ENCODE assay signal across 8 cellular contexts in genomic region chr17:7885357-7886226, GRCh38. TPM values are rescaled to one million over a fixed set of nuclear protein-coding genes. Genes with fewer than 3 reads are reported as not detected.
DNase-seq lines count a peak whose midpoint lies in the region; ATAC-seq and TF ChIP-seq lines count a peak whose summit lies in the region.

No MANE protein-coding gene starts in this region.

- ATAC-seq in GM21723 (IDR thresholded peaks at IDR 0.05; ENCODE audit: unreplicated experiment), result no peak
- no peak for ATAC-seq in HG03025 (IDR thresholded peaks at IDR 0.05; ENCODE audit: low FRiP score, unreplicated experiment)

- H3K36me3 Mint-ChIP-seq in activated T-helper 1 cell treated with anti-CD3 and anti-CD28 coated beads, Interleukin-12 subunit alpha, Interleukin-12 subunit beta, Interleukin-2, Interleukin-4 antibody, amounts not matched to agents 30 ng/mL and 10 ng/mL and 1 ng/mL, durations not matched to agents 14 hours and 24 hours and 36 hours (ENCODE audit: low read depth), result peaks cover 11% of the 10 kb centered on the region

- H3K4me2 ChIP-seq in OCI-LY7 (ENCODE audit: low read length), result peak overlapping the region; percentile 97

- no peaks in the 10 kb centered on the region for H3K4me1 Mint-ChIP-seq in activated T-helper 1 cell treated with anti-CD3 and anti-CD28 coated beads, Interleukin-12 subunit alpha, Interleukin-12 subunit beta, Interleukin-2, Interleukin-4 antibody, amounts not matched to agents 30 ng/mL and 10 ng/mL and 1 ng/mL, durations not matched to agents 14 hours and 24 hours and 36 hours (ENCODE audit: low read depth)

- H3K36me3 ChIP-seq in HEK293 (ENCODE audit: control insufficient read depth in 2 of 2, insufficient read depth in 1 of 2, low read length in 2 of 2) (peaks cover 15 to 36% of the 10 kb centered on the region in 2 experiments), OCI-LY7 (ENCODE audit: insufficient read depth, low read length) (peaks cover 34% of the 10 kb centered on the region), ovary (no peaks in the 10 kb centered on the region)

- BruUV-seq in OCI-LY7 (replicated peaks; lab: Mats Ljungman, UMichigan), result no TSS peak

- H3K27ac ChIP-seq in HEK293 (ENCODE audit: extremely low read depth, low read depth, low read length) (peak overlapping the region; percentile 94), OCI-LY7 (ENCODE audit: low read depth, low read length, poor library complexity, severe bottlenecking) (peak overlapping the region; percentile 90), ovary (peak overlapping the region; percentile 95 to 98)

- peaks cover 61% of the 10 kb centered on the region for H3K79me2 ChIP-seq in OCI-LY7 (ENCODE audit: insufficient read depth, low read depth, low read length)

- POLR2A ChIA-PET in HEK293 (lab: Yijun Ruan, JAX), result interaction anchor here (0.7 to 1.8 kb wide), 8 partner anchors 15 to 362 kb away, joined by 3 to 9 read pairs (median 6); partner anchors contain the start of genes CTC1 and NAA38
- POLR2A ChIA-PET in OCI-LY7 (lab: Charles Lee), result interaction anchor here (0.9 to 1.3 kb wide), 3 partner anchors 26 to 234 kb away, joined by 3 to 5 read pairs (median 3); no protein-coding TSS in a partner anchor

- H2AFZ ChIP-seq in OCI-LY7 (ENCODE audit: low read length), result peak overlapping the region; percentile 21

- H3K4me1 ChIP-seq in HEK293 (ENCODE audit: control insufficient read depth, insufficient read depth, low read length), result peaks cover 30% of the 10 kb centered on the region
- H3K4me1 ChIP-seq in OCI-LY7 (ENCODE audit: insufficient read depth, low read length, poor library complexity, severe bottlenecking), result peaks cover 48% of the 10 kb centered on the region
- H3K4me1 ChIP-seq in ovary (ENCODE audit: insufficient read depth), result peaks cover 18% of the 10 kb centered on the region

- H3K27me3 ChIP-seq in ovary, result no peaks in the 10 kb centered on the region

- 0 out of 2 replicates have a peak, but pooled peaks cover 5% of the 10 kb centered on the region for H4K20me1 ChIP-seq in OCI-LY7 (ENCODE audit: insufficient read depth, low read length)

- H3K4me3 ChIP-seq in HEK293 (ENCODE audit: low read depth, low read length) (peak overlapping the region; percentile 55), OCI-LY7 (ENCODE audit: low read depth, low read length, poor library complexity, severe bottlenecking) (peak overlapping the region; percentile 95), ovary (peak overlapping the region; percentile 75)

- H3K9me2 ChIP-seq in OCI-LY7 (ENCODE audit: insufficient read depth, low read length), result no peaks in the 10 kb centered on the region

- WGBS in ovary, 3 donors, result 0 to 1% (median 1%) methylated on average over 53 to 65 of the region's 65 CpGs

- CTCF ChIA-PET in HEK293 (lab: Yijun Ruan, JAX), result interaction anchor here (0.6 to 1.0 kb wide), 3 partner anchors 11 to 112 kb away, joined by 3 to 4 read pairs (median 4); no protein-coding TSS in a partner anchor
- CTCF ChIA-PET in OCI-LY7 (lab: Charles Lee; ENCODE audit: unreplicated experiment), result no interaction called here

- no peak overlapping the region for H3K4me3 Mint-ChIP-seq in activated T-helper 1 cell treated with anti-CD3 and anti-CD28 coated beads, Interleukin-12 subunit alpha, Interleukin-12 subunit beta, Interleukin-2, Interleukin-4 antibody, amounts not matched to agents 30 ng/mL and 10 ng/mL and 1 ng/mL, durations not matched to agents 14 hours and 24 hours and 36 hours

- no peak for TF ChIP-seq EP300 in ovary (IDR thresholded peaks at IDR 0.05)

- no peaks in the 10 kb centered on the region for H3K27me3 Mint-ChIP-seq in activated T-helper 1 cell treated with anti-CD3 and anti-CD28 coated beads, Interleukin-12 subunit alpha, Interleukin-12 subunit beta, Interleukin-2, Interleukin-4 antibody, amounts not matched to agents 30 ng/mL and 10 ng/mL and 1 ng/mL, durations not matched to agents 14 hours and 24 hours and 36 hours (ENCODE audit: insufficient read depth)

- intact Hi-C loops in OCI-LY7 (cut with micrococcal nuclease; ENCODE audit: unreplicated experiment) (loop anchor here (1.0 to 5.0 kb wide), 3 partner anchors 27 to 232 kb away; partner anchors contain the start of gene ALOXE3), ovary (cut with DNase I) (no loop called here)
- intact Hi-C loops in activated T-helper 1 cell treated with anti-CD3 and anti-CD28 coated beads, Interleukin-12 subunit alpha, Interleukin-12 subunit beta, Interleukin-2, Interleukin-4 antibody, amounts not matched to agents 30 ng/mL and 10 ng/mL and 1 ng/mL, durations not matched to agents 14 hours and 24 hours and 36 hours (cut with micrococcal nuclease), result loop anchor here (5.0 kb wide), 1 partner anchor 267 kb away; the partner anchor contains the start of gene PER1

- H3K27ac Mint-ChIP-seq in activated T-helper 1 cell treated with anti-CD3 and anti-CD28 coated beads, Interleukin-12 subunit alpha, Interleukin-12 subunit beta, Interleukin-2, Interleukin-4 antibody, amounts not matched to agents 30 ng/mL and 10 ng/mL and 1 ng/mL, durations not matched to agents 14 hours and 24 hours and 36 hours, result no peak overlapping the region

- TF ChIP-seq CTCF in HEK293 (tag by site-specific recombination; IDR thresholded peaks at IDR 0.05) (no peak; the same call in 1 of the 2 replicates), OCI-LY7 (conservative IDR thresholded peaks at IDR 0.05; ENCODE audit: low read length) (no peak), ovary (IDR thresholded peaks at IDR 0.05) (no peak)

- no peaks in the 10 kb centered on the region for H3K9me3 Mint-ChIP-seq in activated T-helper 1 cell treated with anti-CD3 and anti-CD28 coated beads, Interleukin-12 subunit alpha, Interleukin-12 subunit beta, Interleukin-2, Interleukin-4 antibody, amounts not matched to agents 30 ng/mL and 10 ng/mL and 1 ng/mL, durations not matched to agents 14 hours and 24 hours and 36 hours

- TF ChIP-seq POLR2A in ovary (IDR thresholded peaks at IDR 0.05), result peak; percentile 34

- DNase-seq in CMK (ENCODE audit: low read depth), result peak; percentile 65
- peak; percentile 68 for DNase-seq in OCI-LY7 (ENCODE audit: low spot score)
- peak; percentile 44 for DNase-seq in activated T-helper 1 cell treated with anti-CD3 and anti-CD28 coated beads, Interleukin-12 subunit alpha, Interleukin-12 subunit beta, Interleukin-2, Interleukin-4 antibody, amounts not matched to agents 30 ng/mL and 10 ng/mL and 1 ng/mL, durations not matched to agents 14 hours and 24 hours and 36 hours (ENCODE audit: low spot score)
- peak; percentile 66 for DNase-seq in germinal center (ENCODE audit: low spot score)
- peak; percentile 64 to 79 (median 76) for DNase-seq in ovary

- H3K9me3 ChIP-seq in HEK293 (ENCODE audit: control insufficient read depth, insufficient read depth, low read depth, low read length), result no peaks in the 10 kb centered on the region
- no peaks in the 10 kb centered on the region for H3K9me3 ChIP-seq in OCI-LY7 (ENCODE audit: low read length)
- H3K9me3 ChIP-seq in ovary, result no peaks in the 10 kb centered on the region

TF ChIP-seq in HEK293, 187 proteins besides CTCF, POLR2A, EP300 and RAD21 (continues in another document):
- no peak for TF ChIP-seq ZNF837 (tag by site-specific recombination; IDR thresholded peaks at IDR 0.05)
- 0 out of 2 replicates have a peak, but pooled peaks have one; percentile 21 for TF ChIP-seq ZNF596 (tag by site-specific recombination; IDR thresholded peaks at IDR 0.05)
- no peak for TF ChIP-seq MYNN (tag by site-specific recombination; IDR thresholded peaks at IDR 0.05; ENCODE audit: borderline replicate concordance)
- TF ChIP-seq ZNF792 (tag by site-specific recombination; IDR thresholded peaks at IDR 0.05), result no peak
- TF ChIP-seq SALL2 (tag by site-specific recombination; IDR thresholded peaks at IDR 0.05; ENCODE audit: borderline replicate concordance), result no peak

RNA-seq across cellular contexts. Expression of gene CHD3, which starts 3.0 kb away (rescaled TPM):
- total RNA-seq in OCI-LY7 (2014; rRNA removed; shearing (Covaris generic)), result 42.5 and 59.6 TPM in 2 replicates
- total RNA-seq in OCI-LY7 (2022) (124 and 126 TPM in 2 replicates), ovary (100 to 1,000 TPM in 4 of 7 donors, 10 to 100 TPM in 3; 65.7 to 145 (median 114) TPM)
- 125 and 133 TPM in 2 replicates for total RNA-seq in activated T-helper 1 cell treated with anti-CD3 and anti-CD28 coated beads, Interleukin-12 subunit alpha, Interleukin-12 subunit beta, Interleukin-2, Interleukin-4 antibody, amounts not matched to agents 30 ng/mL and 10 ng/mL and 1 ng/mL, durations not matched to agents 14 hours and 24 hours and 36 hours
- polyA plus RNA-seq in ovary, result 100 to 1,000 TPM in 1 of 2 donors, 10 to 100 TPM in 1; 87.2 to 100 TPM

RNA-seq across cellular contexts. Expression of gene CYB5D1, which starts 27.8 kb away (rescaled TPM):
- 16.9 and 18.1 TPM in 2 replicates for total RNA-seq in OCI-LY7 (2014; rRNA removed; shearing (Covaris generic))
- total RNA-seq in OCI-LY7 (2022), result 19.3 and 24.8 TPM in 2 replicates
- total RNA-seq in activated T-helper 1 cell treated with anti-CD3 and anti-CD28 coated beads, Interleukin-12 subunit alpha, Interleukin-12 subunit beta, Interleukin-2, Interleukin-4 antibody, amounts not matched to agents 30 ng/mL and 10 ng/mL and 1 ng/mL, durations not matched to agents 14 hours and 24 hours and 36 hours, result 11.8 and 12.7 TPM in 2 replicates
- total RNA-seq in ovary, result 10 to 100 TPM in 6 of 7 donors, 1 to 10 TPM in 1; 7.0 to 18.8 (median 16.1) TPM
- 10 to 100 TPM; 10.8 to 22.2 TPM for polyA plus RNA-seq in ovary

RNA-seq across cellular contexts. Expression of gene NAA38, which starts 28.2 kb away (rescaled TPM):
- total RNA-seq in OCI-LY7 (2014; rRNA removed; shearing (Covaris generic)), result 168 and 205 TPM in 2 replicates
- 149 and 153 TPM in 2 replicates for total RNA-seq in OCI-LY7 (2022)
- total RNA-seq in activated T-helper 1 cell treated with anti-CD3 and anti-CD28 coated beads, Interleukin-12 subunit alpha, Interleukin-12 subunit beta, Interleukin-2, Interleukin-4 antibody, amounts not matched to agents 30 ng/mL and 10 ng/mL and 1 ng/mL, durations not matched to agents 14 hours and 24 hours and 36 hours, result 36.4 and 43.5 TPM in 2 replicates
- 10 to 100 TPM; 46.4 to 82.8 (median 54.6) TPM for total RNA-seq in ovary
- polyA plus RNA-seq in ovary, result 10 to 100 TPM in 1 of 2 donors, 1 to 10 TPM in 1; 4.6 to 59.1 TPM

RNA-seq across cellular contexts. Expression of gene RNF227, which starts 30.5 kb away (rescaled TPM):
- total RNA-seq in OCI-LY7 (2014; rRNA removed; shearing (Covaris generic)), result 3.8 and 9.6 TPM in 2 replicates
- total RNA-seq in OCI-LY7 (2022) (4.7 and 5.8 TPM in 2 replicates), ovary (10 to 100 TPM in 1 of 7 donors, 1 to 10 TPM in 6; 2.7 to 16.5 (median 5.2) TPM)
- total RNA-seq in activated T-helper 1 cell treated with anti-CD3 and anti-CD28 coated beads, Interleukin-12 subunit alpha, Interleukin-12 subunit beta, Interleukin-2, Interleukin-4 antibody, amounts not matched to agents 30 ng/mL and 10 ng/mL and 1 ng/mL, durations not matched to agents 14 hours and 24 hours and 36 hours, result 6.2 and 6.3 TPM in 2 replicates
- 1 to 10 TPM; 4.3 to 8.6 TPM for polyA plus RNA-seq in ovary

RNA-seq across cellular contexts. Expression of gene TMEM88, which starts 30.7 kb away (rescaled TPM):
- total RNA-seq in OCI-LY7 (2014; rRNA removed; shearing (Covaris generic)), result 0.41 TPM in 1 of 2 replicates, not detected in the other
- total RNA-seq in OCI-LY7 (2022) (3.8 and 4.0 TPM in 2 replicates), ovary (10 to 100 TPM in 3 of 7 donors, 1 to 10 TPM in 4; 2.1 to 11.9 (median 8.2) TPM)
- total RNA-seq in activated T-helper 1 cell treated with anti-CD3 and anti-CD28 coated beads, Interleukin-12 subunit alpha, Interleukin-12 subunit beta, Interleukin-2, Interleukin-4 antibody, amounts not matched to agents 30 ng/mL and 10 ng/mL and 1 ng/mL, durations not matched to agents 14 hours and 24 hours and 36 hours, result 7.4 TPM in 2 replicates
- 10 to 100 TPM in 1 of 2 donors, 1 to 10 TPM in 1; 5.5 to 17.8 TPM for polyA plus RNA-seq in ovary

Comparison
In these comparisons a context has a peak if more than half of its experiments do, and no peak if none do; other contexts are left out.
1. intact Hi-C loops: an anchor here in OCI-LY7 (1.0 to 5.0 kb wide) and activated T-helper 1 cell treated with anti-CD3 and anti-CD28 coated beads, Interleukin-12 subunit alpha, Interleukin-12 subunit beta, Interleukin-2, Interleukin-4 antibody, amounts not matched to agents 30 ng/mL and 10 ng/mL and 1 ng/mL, durations not matched to agents 14 hours and 24 hours and 36 hours (5.0 kb wide); none called in ovary.